Comparison of ENCODE assay signal across 19 cellular contexts in genomic region chr1:114034561-114035303, GRCh38. TPM values are rescaled to one million over a fixed set of nuclear protein-coding genes. Genes with fewer than 3 reads are reported as not detected.
DNase-seq lines count a peak whose midpoint lies in the region; ATAC-seq and TF ChIP-seq lines count a peak whose summit lies in the region.
"Had no signal": no experiment of that assay in that cellular context is flagged by ENCODE, and none has a peak within 500 bp of the region (broad histone marks: within the 10 kb centered on the region; RNA-seq: fewer than 3 reads in every experiment).

No MANE protein-coding gene starts in this region.

- H3K4me3 ChIP-seq in HUES48 (ENCODE audit: low read depth, low read length) (peak overlapping the region; percentile 58), iPS-18c (ENCODE audit: insufficient read depth, low read depth, low read length) (peak overlapping the region; percentile 32; the same call in 1 of the 2 replicates)
- H3K4me3 ChIP-seq: A549, SK-N-MC had no signal

- H3K9me3 Mint-ChIP-seq in WTC11 = no peaks in the 10 kb centered on the region
- no peaks in the 10 kb centered on the region for H3K9me3 Mint-ChIP-seq in activated T-cell treated with anti-CD3 and anti-CD28 coated beads, Interleukin-2, amount 50 U/mL, for 24 hours
- H3K9me3 Mint-ChIP-seq: IgD-negative memory B cell had no signal

- H3K9ac ChIP-seq in HUES48 (ENCODE audit: low read depth, low read length) = peak overlapping the region; percentile 46

- no peak for TF ChIP-seq CTCF in WTC11 (IDR thresholded peaks at IDR 0.05)

- no peaks in the 10 kb centered on the region for H3K27me3 ChIP-seq in HUES48 (ENCODE audit: control insufficient read depth, insufficient read depth, low read length)

- peaks cover 82% of the 10 kb centered on the region for H3K4me1 ChIP-seq in HUES48 (ENCODE audit: control insufficient read depth, insufficient read depth, low read length)

- POLR2A ChIA-PET in WTC11 (lab: Charles Lee) = interaction anchor here (0.6 to 1.4 kb wide), 4 partner anchors 47 to 1200 kb away, joined by 3 to 7 read pairs (median 4); partner anchors contain the start of gene OLFML3

- no peak overlapping the region for H3K27ac Mint-ChIP-seq in WTC11
- no peak overlapping the region for H3K27ac Mint-ChIP-seq in activated T-cell treated with anti-CD3 and anti-CD28 coated beads, Interleukin-2, amount 50 U/mL, for 24 hours
- H3K27ac Mint-ChIP-seq: IgD-negative memory B cell had no signal

- H3K9me3 ChIP-seq in HUES48 (ENCODE audit: control insufficient read depth, insufficient read depth, low read length) (no peaks in the 10 kb centered on the region), iPS-18c (ENCODE audit: control insufficient read depth, insufficient read depth, low read length) (no peaks in the 10 kb centered on the region)
- H3K9me3 ChIP-seq: A549 had no signal

- CTCF ChIA-PET in WTC11 (lab: Charles Lee) = interaction anchor here (0.8 to 6.4 kb wide), 16 partner anchors 11 to 312 kb away, joined by 3 to 39 read pairs (median 5); partner anchors contain the start of gene OLFML3

- H3K4me1 Mint-ChIP-seq in WTC11 = peaks cover 39% of the 10 kb centered on the region
- H3K4me1 Mint-ChIP-seq in activated T-cell treated with anti-CD3 and anti-CD28 coated beads, Interleukin-2, amount 50 U/mL, for 24 hours (ENCODE audit: low read depth) = no peaks in the 10 kb centered on the region
- H3K4me1 Mint-ChIP-seq: IgD-negative memory B cell had no signal

- H3K36me3 ChIP-seq in HUES48 (ENCODE audit: control insufficient read depth, insufficient read depth, low read length) = no peaks in the 10 kb centered on the region

- DNase-seq in CD1c-positive myeloid dendritic cell (ENCODE audit: extremely low spot score) (peak; percentile 11), WTC11 (ENCODE audit: low spot score) (no peak), T-helper 1 cell (no peak)
- no peak for DNase-seq in activated effector memory CD4-positive, alpha-beta T cell treated with Interleukin-2 at 50 U/mL for 16 hours
- DNase-seq in activated T-cell treated with anti-CD3 and anti-CD28 coated beads, Interleukin-2, amount 50 U/mL, for 24 hours = no peak
- DNase-seq: DMS53; NCI-H1436 treated with DMSO at 0.1 percent for 48 hours; NCI-H2081; NCI-H2227 treated with DMSO at 0.1 percent for 48 hours; NCI-H526 treated with DMSO at 0.1 percent for 48 hours; NK-92 treated with Interleukin-12 subunit alpha and Interleukin-12 subunit beta, amount 100 ng/mL, for 24 hours had no signal

- H3K27me3 Mint-ChIP-seq in WTC11 (ENCODE audit: low read depth) = no peaks in the 10 kb centered on the region
- no peaks in the 10 kb centered on the region for H3K27me3 Mint-ChIP-seq in activated T-cell treated with anti-CD3 and anti-CD28 coated beads, Interleukin-2, amount 50 U/mL, for 24 hours
- H3K27me3 Mint-ChIP-seq: IgD-negative memory B cell had no signal

- no peak overlapping the region for H3K4me3 Mint-ChIP-seq in WTC11
- no peak overlapping the region for H3K4me3 Mint-ChIP-seq in activated T-cell treated with anti-CD3 and anti-CD28 coated beads, Interleukin-2, amount 50 U/mL, for 24 hours
- H3K4me3 Mint-ChIP-seq: IgD-negative memory B cell had no signal

- ATAC-seq in WTC11 (no peak), GM18907 (IDR thresholded peaks at IDR 0.05; ENCODE audit: unreplicated experiment) (no peak)
- ATAC-seq: A549, Right ventricle myocardium inferior had no signal

- H3K27ac ChIP-seq in HUES48 (ENCODE audit: low read depth, low read length) = peak overlapping the region; percentile 80
- H3K27ac ChIP-seq: A549, C4-2B, SK-N-MC had no signal

- H3K36me3 Mint-ChIP-seq in WTC11 = peaks cover under 1% of the 10 kb centered on the region; the same call in 1 of the 2 replicates
- H3K36me3 Mint-ChIP-seq in activated T-cell treated with anti-CD3 and anti-CD28 coated beads, Interleukin-2, amount 50 U/mL, for 24 hours (ENCODE audit: low read depth) = no peaks in the 10 kb centered on the region
- H3K36me3 Mint-ChIP-seq: IgD-negative memory B cell had no signal

TF ChIP-seq in WTC11, 78 proteins besides CTCF, POLR2A, EP300 and RAD21:
- TF ChIP-seq KAT7 (CRISPR knock-in tag; IDR thresholded peaks at IDR 0.05; ENCODE audit: borderline replicate concordance) (no peak), TEAD1 (CRISPR knock-in tag; IDR thresholded peaks at IDR 0.05) (0 out of 2 replicates have a peak, but pooled peaks have one; percentile 34), ARID4B (CRISPR knock-in tag; IDR thresholded peaks at IDR 0.05; ENCODE audit: borderline replicate concordance) (0 out of 2 replicates have a peak, but pooled peaks have one; percentile 4), OVOL2 (CRISPR knock-in tag; IDR thresholded peaks at IDR 0.05; ENCODE audit: borderline replicate concordance) (no peak), FOXP4 (CRISPR knock-in tag; IDR thresholded peaks at IDR 0.05) (peak; percentile 38; the same call in 1 of the 2 replicates), ZNF281 (CRISPR knock-in tag; IDR thresholded peaks at IDR 0.05) (no peak), MAX (CRISPR knock-in tag; IDR thresholded peaks at IDR 0.05) (peak; percentile 36; the same call in 1 of the 2 replicates), SP1 (CRISPR knock-in tag; conservative IDR thresholded peaks at IDR 0.05) (peak; percentile 18; the same call in 1 of the 2 replicates)

RNA-seq across cellular contexts. Expression of gene OLFML3, which starts 55.5 kb away (rescaled TPM):
- 65.8 to 91.1 TPM (median 90.4 TPM) in 3 replicates for total RNA-seq in WTC11 (2021)
